In the genomic region with DNA sequence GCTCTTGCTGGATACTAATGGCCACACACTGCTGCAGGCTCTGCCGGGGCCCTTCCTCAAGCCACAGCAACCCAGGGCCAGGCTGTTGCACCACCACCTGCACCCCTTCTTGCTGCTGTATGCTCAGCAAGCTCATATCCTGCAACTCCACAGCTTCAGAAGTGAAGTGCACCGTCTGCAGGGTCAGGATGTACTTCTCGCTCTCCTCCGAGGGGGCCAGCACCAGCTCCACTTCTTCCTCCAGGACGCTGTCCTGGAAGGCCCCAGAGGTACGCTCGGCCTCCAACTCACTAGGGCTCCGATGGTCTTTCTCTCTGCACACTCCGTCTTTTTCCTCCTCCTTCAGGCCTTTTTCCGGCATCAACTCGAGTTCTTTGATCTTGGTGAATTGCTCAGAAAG, we compare ENCODE assay signal across 1 cellular context.
TF ChIP-seq lines count a peak whose summit lies in the region.

No MANE protein-coding gene starts in this region.

TF ChIP-seq in K562, 482 proteins besides CTCF, POLR2A, EP300 and RAD21 (continued from another document and continues in another):
- TF ChIP-seq, protein P1, sequence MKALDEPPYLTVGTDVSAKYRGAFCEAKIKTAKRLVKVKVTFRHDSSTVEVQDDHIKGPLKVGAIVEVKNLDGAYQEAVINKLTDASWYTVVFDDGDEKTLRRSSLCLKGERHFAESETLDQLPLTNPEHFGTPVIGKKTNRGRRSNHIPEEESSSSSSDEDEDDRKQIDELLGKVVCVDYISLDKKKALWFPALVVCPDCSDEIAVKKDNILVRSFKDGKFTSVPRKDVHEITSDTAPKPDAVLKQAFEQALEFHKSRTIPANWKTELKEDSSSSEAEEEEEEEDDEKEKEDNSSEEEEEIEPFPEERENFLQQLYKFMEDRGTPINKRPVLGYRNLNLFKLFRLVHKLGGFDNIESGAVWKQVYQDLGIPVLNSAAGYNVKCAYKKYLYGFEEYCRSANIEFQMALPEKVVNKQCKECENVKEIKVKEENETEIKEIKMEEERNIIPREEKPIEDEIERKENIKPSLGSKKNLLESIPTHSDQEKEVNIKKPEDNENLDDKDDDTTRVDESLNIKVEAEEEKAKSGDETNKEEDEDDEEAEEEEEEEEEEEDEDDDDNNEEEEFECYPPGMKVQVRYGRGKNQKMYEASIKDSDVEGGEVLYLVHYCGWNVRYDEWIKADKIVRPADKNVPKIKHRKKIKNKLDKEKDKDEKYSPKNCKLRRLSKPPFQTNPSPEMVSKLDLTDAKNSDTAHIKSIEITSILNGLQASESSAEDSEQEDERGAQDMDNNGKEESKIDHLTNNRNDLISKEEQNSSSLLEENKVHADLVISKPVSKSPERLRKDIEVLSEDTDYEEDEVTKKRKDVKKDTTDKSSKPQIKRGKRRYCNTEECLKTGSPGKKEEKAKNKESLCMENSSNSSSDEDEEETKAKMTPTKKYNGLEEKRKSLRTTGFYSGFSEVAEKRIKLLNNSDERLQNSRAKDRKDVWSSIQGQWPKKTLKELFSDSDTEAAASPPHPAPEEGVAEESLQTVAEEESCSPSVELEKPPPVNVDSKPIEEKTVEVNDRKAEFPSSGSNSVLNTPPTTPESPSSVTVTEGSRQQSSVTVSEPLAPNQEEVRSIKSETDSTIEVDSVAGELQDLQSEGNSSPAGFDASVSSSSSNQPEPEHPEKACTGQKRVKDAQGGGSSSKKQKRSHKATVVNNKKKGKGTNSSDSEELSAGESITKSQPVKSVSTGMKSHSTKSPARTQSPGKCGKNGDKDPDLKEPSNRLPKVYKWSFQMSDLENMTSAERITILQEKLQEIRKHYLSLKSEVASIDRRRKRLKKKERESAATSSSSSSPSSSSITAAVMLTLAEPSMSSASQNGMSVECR (CRISPR knock-in tag; IDR thresholded peaks at IDR 0.05): 0 out of 2 replicates have a peak, but pooled peaks have one; percentile 20
- no peak for TF ChIP-seq BRCA1 (IDR thresholded peaks at IDR 0.05)
- TF ChIP-seq BRCA1 (CRISPR knock-in tag; IDR thresholded peaks at IDR 0.05): no peak
- TF ChIP-seq RFX1 (IDR thresholded peaks at IDR 0.05): no peak
- TF ChIP-seq ZNF274 (IDR thresholded peaks at IDR 0.05; ENCODE audit: borderline replicate concordance, low read depth, low read length): no peak
- TF ChIP-seq CXXC5 (CRISPR knock-in tag; IDR thresholded peaks at IDR 0.05): no peak
- no peak for TF ChIP-seq SNIP1 (IDR thresholded peaks at IDR 0.05; ENCODE audit: low read depth)
- TF ChIP-seq ZNF217 (CRISPR knock-in tag; IDR thresholded peaks at IDR 0.05): no peak
- TF ChIP-seq CREBBP (IDR thresholded peaks at IDR 0.05; ENCODE audit: low read depth, low read length): no peak
- TF ChIP-seq, protein P2, sequence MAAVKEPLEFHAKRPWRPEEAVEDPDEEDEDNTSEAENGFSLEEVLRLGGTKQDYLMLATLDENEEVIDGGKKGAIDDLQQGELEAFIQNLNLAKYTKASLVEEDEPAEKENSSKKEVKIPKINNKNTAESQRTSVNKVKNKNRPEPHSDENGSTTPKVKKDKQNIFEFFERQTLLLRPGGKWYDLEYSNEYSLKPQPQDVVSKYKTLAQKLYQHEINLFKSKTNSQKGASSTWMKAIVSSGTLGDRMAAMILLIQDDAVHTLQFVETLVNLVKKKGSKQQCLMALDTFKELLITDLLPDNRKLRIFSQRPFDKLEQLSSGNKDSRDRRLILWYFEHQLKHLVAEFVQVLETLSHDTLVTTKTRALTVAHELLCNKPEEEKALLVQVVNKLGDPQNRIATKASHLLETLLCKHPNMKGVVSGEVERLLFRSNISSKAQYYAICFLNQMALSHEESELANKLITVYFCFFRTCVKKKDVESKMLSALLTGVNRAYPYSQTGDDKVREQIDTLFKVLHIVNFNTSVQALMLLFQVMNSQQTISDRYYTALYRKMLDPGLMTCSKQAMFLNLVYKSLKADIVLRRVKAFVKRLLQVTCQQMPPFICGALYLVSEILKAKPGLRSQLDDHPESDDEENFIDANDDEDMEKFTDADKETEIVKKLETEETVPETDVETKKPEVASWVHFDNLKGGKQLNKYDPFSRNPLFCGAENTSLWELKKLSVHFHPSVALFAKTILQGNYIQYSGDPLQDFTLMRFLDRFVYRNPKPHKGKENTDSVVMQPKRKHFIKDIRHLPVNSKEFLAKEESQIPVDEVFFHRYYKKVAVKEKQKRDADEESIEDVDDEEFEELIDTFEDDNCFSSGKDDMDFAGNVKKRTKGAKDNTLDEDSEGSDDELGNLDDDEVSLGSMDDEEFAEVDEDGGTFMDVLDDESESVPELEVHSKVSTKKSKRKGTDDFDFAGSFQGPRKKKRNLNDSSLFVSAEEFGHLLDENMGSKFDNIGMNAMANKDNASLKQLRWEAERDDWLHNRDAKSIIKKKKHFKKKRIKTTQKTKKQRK (IDR thresholded peaks at IDR 0.05; ENCODE audit: borderline replicate concordance, low read depth, low read length): no peak
- no peak for TF ChIP-seq ZNF12 (CRISPR knock-in tag; IDR thresholded peaks at IDR 0.05)
- TF ChIP-seq, protein P3, sequence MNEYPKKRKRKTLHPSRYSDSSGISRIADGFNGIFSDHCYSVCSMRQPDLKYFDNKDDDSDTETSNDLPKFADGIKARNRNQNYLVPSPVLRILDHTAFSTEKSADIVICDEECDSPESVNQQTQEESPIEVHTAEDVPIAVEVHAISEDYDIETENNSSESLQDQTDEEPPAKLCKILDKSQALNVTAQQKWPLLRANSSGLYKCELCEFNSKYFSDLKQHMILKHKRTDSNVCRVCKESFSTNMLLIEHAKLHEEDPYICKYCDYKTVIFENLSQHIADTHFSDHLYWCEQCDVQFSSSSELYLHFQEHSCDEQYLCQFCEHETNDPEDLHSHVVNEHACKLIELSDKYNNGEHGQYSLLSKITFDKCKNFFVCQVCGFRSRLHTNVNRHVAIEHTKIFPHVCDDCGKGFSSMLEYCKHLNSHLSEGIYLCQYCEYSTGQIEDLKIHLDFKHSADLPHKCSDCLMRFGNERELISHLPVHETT (CRISPR knock-in tag; conservative IDR thresholded peaks at IDR 0.05 in 1 of 2, IDR thresholded peaks at IDR 0.05 in 1 of 2): 0 out of 4 replicates have a peak, but pooled peaks of 1 of the 2 experiments have one; percentile 2
- no peak for TF ChIP-seq HOXB6 (CRISPR knock-in tag; IDR thresholded peaks at IDR 0.05; ENCODE audit: borderline replicate concordance)
- TF ChIP-seq ILF3 (IDR thresholded peaks at IDR 0.05; ENCODE audit: borderline replicate concordance): no peak
- TF ChIP-seq FIP1L1 (IDR thresholded peaks at IDR 0.05; ENCODE audit: low read depth, low read length, poor library complexity, severe bottlenecking): no peak
- TF ChIP-seq FOXA1 (IDR thresholded peaks at IDR 0.05; ENCODE audit: borderline replicate concordance): no peak
- 0 out of 2 replicates have a peak, but pooled peaks have one; percentile 37 for TF ChIP-seq TOE1 (IDR thresholded peaks at IDR 0.05; ENCODE audit: borderline replicate concordance)
- no peak for TF ChIP-seq TOE1 (CRISPR knock-in tag; IDR thresholded peaks at IDR 0.05; ENCODE audit: borderline replicate concordance, low read depth)
- TF ChIP-seq ZNF121 (CRISPR knock-in tag; conservative IDR thresholded peaks at IDR 0.05): no peak
- TF ChIP-seq NFIC (IDR thresholded peaks at IDR 0.05): no peak
- peak; percentile 75; the same call in 1 of the 2 replicates for TF ChIP-seq HDGF (IDR thresholded peaks at IDR 0.05)
- TF ChIP-seq, protein P4, sequence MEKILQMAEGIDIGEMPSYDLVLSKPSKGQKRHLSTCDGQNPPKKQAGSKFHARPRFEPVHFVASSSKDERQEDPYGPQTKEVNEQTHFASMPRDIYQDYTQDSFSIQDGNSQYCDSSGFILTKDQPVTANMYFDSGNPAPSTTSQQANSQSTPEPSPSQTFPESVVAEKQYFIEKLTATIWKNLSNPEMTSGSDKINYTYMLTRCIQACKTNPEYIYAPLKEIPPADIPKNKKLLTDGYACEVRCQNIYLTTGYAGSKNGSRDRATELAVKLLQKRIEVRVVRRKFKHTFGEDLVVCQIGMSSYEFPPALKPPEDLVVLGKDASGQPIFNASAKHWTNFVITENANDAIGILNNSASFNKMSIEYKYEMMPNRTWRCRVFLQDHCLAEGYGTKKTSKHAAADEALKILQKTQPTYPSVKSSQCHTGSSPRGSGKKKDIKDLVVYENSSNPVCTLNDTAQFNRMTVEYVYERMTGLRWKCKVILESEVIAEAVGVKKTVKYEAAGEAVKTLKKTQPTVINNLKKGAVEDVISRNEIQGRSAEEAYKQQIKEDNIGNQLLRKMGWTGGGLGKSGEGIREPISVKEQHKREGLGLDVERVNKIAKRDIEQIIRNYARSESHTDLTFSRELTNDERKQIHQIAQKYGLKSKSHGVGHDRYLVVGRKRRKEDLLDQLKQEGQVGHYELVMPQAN (IDR thresholded peaks at IDR 0.05; ENCODE audit: borderline replicate concordance): 0 out of 2 replicates have a peak, but pooled peaks have one; percentile 38
- TF ChIP-seq, protein P5, sequence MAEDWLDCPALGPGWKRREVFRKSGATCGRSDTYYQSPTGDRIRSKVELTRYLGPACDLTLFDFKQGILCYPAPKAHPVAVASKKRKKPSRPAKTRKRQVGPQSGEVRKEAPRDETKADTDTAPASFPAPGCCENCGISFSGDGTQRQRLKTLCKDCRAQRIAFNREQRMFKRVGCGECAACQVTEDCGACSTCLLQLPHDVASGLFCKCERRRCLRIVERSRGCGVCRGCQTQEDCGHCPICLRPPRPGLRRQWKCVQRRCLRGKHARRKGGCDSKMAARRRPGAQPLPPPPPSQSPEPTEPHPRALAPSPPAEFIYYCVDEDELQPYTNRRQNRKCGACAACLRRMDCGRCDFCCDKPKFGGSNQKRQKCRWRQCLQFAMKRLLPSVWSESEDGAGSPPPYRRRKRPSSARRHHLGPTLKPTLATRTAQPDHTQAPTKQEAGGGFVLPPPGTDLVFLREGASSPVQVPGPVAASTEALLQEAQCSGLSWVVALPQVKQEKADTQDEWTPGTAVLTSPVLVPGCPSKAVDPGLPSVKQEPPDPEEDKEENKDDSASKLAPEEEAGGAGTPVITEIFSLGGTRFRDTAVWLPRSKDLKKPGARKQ (CRISPR knock-in tag; IDR thresholded peaks at IDR 0.05): no peak
- TF ChIP-seq, protein P6, sequence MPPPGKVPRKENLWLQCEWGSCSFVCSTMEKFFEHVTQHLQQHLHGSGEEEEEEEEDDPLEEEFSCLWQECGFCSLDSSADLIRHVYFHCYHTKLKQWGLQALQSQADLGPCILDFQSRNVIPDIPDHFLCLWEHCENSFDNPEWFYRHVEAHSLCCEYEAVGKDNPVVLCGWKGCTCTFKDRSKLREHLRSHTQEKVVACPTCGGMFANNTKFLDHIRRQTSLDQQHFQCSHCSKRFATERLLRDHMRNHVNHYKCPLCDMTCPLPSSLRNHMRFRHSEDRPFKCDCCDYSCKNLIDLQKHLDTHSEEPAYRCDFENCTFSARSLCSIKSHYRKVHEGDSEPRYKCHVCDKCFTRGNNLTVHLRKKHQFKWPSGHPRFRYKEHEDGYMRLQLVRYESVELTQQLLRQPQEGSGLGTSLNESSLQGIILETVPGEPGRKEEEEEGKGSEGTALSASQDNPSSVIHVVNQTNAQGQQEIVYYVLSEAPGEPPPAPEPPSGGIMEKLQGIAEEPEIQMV (tag; conservative IDR thresholded peaks at IDR 0.05; ENCODE audit: low read depth): no peak
- TF ChIP-seq PRMT5 (CRISPR knock-in tag; IDR thresholded peaks at IDR 0.05): no peak
- TF ChIP-seq, protein P7, sequence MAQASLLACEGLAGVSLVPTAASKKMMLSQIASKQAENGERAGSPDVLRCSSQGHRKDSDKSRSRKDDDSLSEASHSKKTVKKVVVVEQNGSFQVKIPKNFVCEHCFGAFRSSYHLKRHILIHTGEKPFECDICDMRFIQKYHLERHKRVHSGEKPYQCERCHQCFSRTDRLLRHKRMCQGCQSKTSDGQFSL (CRISPR knock-in tag; IDR thresholded peaks at IDR 0.05): no peak
- TF ChIP-seq, protein P7 (tag; IDR thresholded peaks at IDR 0.05): no peak
- TF ChIP-seq HDAC2 (IDR thresholded peaks at IDR 0.05): 0 out of 2 replicates have a peak, but pooled peaks have one; percentile 16
- no peak for TF ChIP-seq DACH1 (IDR thresholded peaks at IDR 0.05; ENCODE audit: partially characterized antibody)
- TF ChIP-seq, protein P8, sequence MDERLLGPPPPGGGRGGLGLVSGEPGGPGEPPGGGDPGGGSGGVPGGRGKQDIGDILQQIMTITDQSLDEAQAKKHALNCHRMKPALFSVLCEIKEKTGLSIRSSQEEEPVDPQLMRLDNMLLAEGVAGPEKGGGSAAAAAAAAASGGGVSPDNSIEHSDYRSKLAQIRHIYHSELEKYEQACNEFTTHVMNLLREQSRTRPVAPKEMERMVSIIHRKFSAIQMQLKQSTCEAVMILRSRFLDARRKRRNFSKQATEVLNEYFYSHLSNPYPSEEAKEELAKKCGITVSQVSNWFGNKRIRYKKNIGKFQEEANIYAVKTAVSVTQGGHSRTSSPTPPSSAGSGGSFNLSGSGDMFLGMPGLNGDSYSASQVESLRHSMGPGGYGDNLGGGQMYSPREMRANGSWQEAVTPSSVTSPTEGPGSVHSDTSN (CRISPR knock-in tag; IDR thresholded peaks at IDR 0.05; ENCODE audit: low read depth): no peak
- TF ChIP-seq, protein P8 (tag; conservative IDR thresholded peaks at IDR 0.05; ENCODE audit: low read depth): no peak
- TF ChIP-seq NFE2 (IDR thresholded peaks at IDR 0.05; ENCODE audit: low read depth): no peak
- TF ChIP-seq FOXM1 (IDR thresholded peaks at IDR 0.05; ENCODE audit: low read depth): no peak
- no peak for TF ChIP-seq FOXM1 (CRISPR knock-in tag; IDR thresholded peaks at IDR 0.05; ENCODE audit: low read depth)
- TF ChIP-seq, protein P9, sequence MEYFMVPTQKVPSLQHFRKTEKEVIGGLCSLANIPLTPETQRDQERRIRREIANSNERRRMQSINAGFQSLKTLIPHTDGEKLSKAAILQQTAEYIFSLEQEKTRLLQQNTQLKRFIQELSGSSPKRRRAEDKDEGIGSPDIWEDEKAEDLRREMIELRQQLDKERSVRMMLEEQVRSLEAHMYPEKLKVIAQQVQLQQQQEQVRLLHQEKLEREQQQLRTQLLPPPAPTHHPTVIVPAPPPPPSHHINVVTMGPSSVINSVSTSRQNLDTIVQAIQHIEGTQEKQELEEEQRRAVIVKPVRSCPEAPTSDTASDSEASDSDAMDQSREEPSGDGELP (CRISPR knock-in tag; IDR thresholded peaks at IDR 0.05; ENCODE audit: borderline replicate concordance): peak; percentile 42; the same call in 1 of the 2 replicates
- TF ChIP-seq, protein P10, sequence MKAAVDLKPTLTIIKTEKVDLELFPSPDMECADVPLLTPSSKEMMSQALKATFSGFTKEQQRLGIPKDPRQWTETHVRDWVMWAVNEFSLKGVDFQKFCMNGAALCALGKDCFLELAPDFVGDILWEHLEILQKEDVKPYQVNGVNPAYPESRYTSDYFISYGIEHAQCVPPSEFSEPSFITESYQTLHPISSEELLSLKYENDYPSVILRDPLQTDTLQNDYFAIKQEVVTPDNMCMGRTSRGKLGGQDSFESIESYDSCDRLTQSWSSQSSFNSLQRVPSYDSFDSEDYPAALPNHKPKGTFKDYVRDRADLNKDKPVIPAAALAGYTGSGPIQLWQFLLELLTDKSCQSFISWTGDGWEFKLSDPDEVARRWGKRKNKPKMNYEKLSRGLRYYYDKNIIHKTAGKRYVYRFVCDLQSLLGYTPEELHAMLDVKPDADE (conservative IDR thresholded peaks at IDR 0.05; ENCODE audit: control insufficient read depth, low read depth, low read length): no peak
